8 cellular contexts compared by ENCODE assay signal in the genomic region with DNA sequence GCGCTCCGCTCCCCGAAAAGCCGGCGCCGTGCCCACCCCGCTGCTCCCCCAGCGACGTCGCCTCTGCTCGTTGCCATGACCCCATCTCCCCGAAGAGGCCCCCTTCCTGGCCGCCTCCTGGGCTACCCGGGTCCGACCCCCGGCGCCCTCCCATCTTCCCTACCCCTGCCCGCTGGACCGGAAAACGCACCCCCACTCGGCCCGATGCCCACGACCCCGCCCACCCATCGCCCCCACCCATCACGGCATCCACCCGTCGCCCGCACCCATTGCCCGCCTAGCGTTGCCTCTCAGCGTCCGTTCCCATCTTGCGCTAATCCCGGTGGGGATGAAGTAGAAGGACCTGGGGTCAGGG. TPM values are rescaled to one million over a fixed set of nuclear protein-coding genes. Genes with fewer than 3 reads are reported as not detected.
DNase-seq lines count a peak whose midpoint lies in the region; ATAC-seq and TF ChIP-seq lines count a peak whose summit lies in the region.

No MANE protein-coding gene starts in this region.

- peaks cover 10% of the 10 kb centered on the region for H3K4me1 ChIP-seq in SJSA1 (replicated peaks)
- peaks cover 0 to 26% (median 13%) of the 10 kb centered on the region in 4 donors for H3K4me1 ChIP-seq in sigmoid colon

- WGBS in sigmoid colon, 2 donors, result 0 to 1% methylated on average over 35 of the region's 35 CpGs

- no peak for TF ChIP-seq EP300 in sigmoid colon (IDR thresholded peaks at IDR 0.05)

- intact Hi-C loops in sigmoid colon (cut with DNase I), result loop anchor here (5.0 kb wide), 1 partner anchor 50 kb away; a partner anchor contains a TSS

- H3K27ac ChIP-seq in SJSA1 (peak overlapping the region; percentile 91; the same call in 1 of the 2 replicates), sigmoid colon (peak overlapping the region; percentile 85 to 93 (median 88))

- ATAC-seq in GM21619 (IDR thresholded peaks at IDR 0.05; ENCODE audit: unreplicated experiment), result peak; percentile 14
- ATAC-seq in GM19397 (IDR thresholded peaks at IDR 0.05; ENCODE audit: unreplicated experiment), result no peak

- TF ChIP-seq POLR2A in sigmoid colon (IDR thresholded peaks at IDR 0.05), result no peak

- TF ChIP-seq CTCF in fibroblast of villous mesenchyme (IDR thresholded peaks at IDR 0.05; ENCODE audit: insufficient read depth, low read depth, low read length) (no peak), sigmoid colon (IDR thresholded peaks at IDR 0.05) (no peak)

- no peaks in the 10 kb centered on the region for H3K9me3 ChIP-seq in SJSA1 (replicated peaks)
- H3K9me3 ChIP-seq in sigmoid colon, result no peaks in the 10 kb centered on the region

- DNase-seq in SJSA1 (ENCODE audit: low read depth in 1 of 2, low spot score in 2 of 2), result no peak
- DNase-seq in fibroblast of villous mesenchyme (ENCODE audit: low read depth), result no peak
- no peak for DNase-seq in sigmoid colon
- DNase-seq in A172 (ENCODE audit: low spot score), result no peak
- no peak for DNase-seq in activated gamma-delta T cell treated with Interleukin-2 at 50 U/mL for 16 hours
- DNase-seq in Ammon's horn (ENCODE audit: low spot score), result no peak

- H3K27me3 ChIP-seq in SJSA1 (replicated peaks) (no peaks in the 10 kb centered on the region), sigmoid colon (no peaks in the 10 kb centered on the region)

- H3K36me3 ChIP-seq in SJSA1 (peaks cover 45% of the 10 kb centered on the region), sigmoid colon (peaks cover 0 to 55% (median 15%) of the 10 kb centered on the region in 4 donors)

- H3K4me3 ChIP-seq in SJSA1, result peak overlapping the region; percentile 88
- H3K4me3 ChIP-seq in fibroblast of villous mesenchyme (ENCODE audit: low read depth, low read length), result peak overlapping the region; percentile 72
- peak overlapping the region; percentile 48 to 76 (median 70) for H3K4me3 ChIP-seq in sigmoid colon

RNA-seq across cellular contexts. Expression of a gene that starts 0.4 kb away (rescaled TPM):
- total RNA-seq in SJSA1 (2014; rRNA removed; shearing (Covaris generic)), result 178 and 208 TPM in 2 replicates
- total RNA-seq in fibroblast of villous mesenchyme (81.8 and 106 TPM in 2 replicates), sigmoid colon (100 to 1,000 TPM in 1 of 4 donors, 10 to 100 TPM in 3; 71.7 to 101 (median 86.1) TPM)
- 10 to 100 TPM; 50.9 to 75.4 (median 51.1) TPM for polyA plus RNA-seq in sigmoid colon
- total RNA-seq in A172 (2014; rRNA removed; shearing (Covaris generic)), result 143 and 229 TPM in 2 replicates

RNA-seq across cellular contexts. Expression of a gene that starts 6.6 kb away (rescaled TPM):
- 54.3 and 70.5 TPM in 2 replicates for total RNA-seq in SJSA1 (2014; rRNA removed; shearing (Covaris generic))
- total RNA-seq in fibroblast of villous mesenchyme (44.9 and 54.4 TPM in 2 replicates), sigmoid colon (10 to 100 TPM; 40.5 to 78.1 (median 48.7) TPM)
- 10 to 100 TPM; 61.9 to 85.1 (median 85.1) TPM for polyA plus RNA-seq in sigmoid colon
- 110 and 137 TPM in 2 replicates for total RNA-seq in A172 (2014; rRNA removed; shearing (Covaris generic))

RNA-seq across cellular contexts. Expression of a gene that starts 8.9 kb away (rescaled TPM):
- total RNA-seq in SJSA1 (2014; rRNA removed; shearing (Covaris generic)), result 62.4 and 67.8 TPM in 2 replicates
- total RNA-seq in fibroblast of villous mesenchyme, result 72.5 and 91.8 TPM in 2 replicates
- total RNA-seq in sigmoid colon, result 10 to 100 TPM; 16.5 to 54.6 (median 27.0) TPM
- polyA plus RNA-seq in sigmoid colon, result 10 to 100 TPM; 18.6 to 87.7 (median 39.1) TPM
- total RNA-seq in A172 (2014; rRNA removed; shearing (Covaris generic)), result 132 and 137 TPM in 2 replicates

RNA-seq across cellular contexts. Expression of a gene that starts 20.7 kb away (rescaled TPM):
- 0.32 and 0.47 TPM in 2 replicates for total RNA-seq in SJSA1 (2014; rRNA removed; shearing (Covaris generic))
- 16.8 and 26.8 TPM in 2 replicates for total RNA-seq in fibroblast of villous mesenchyme
- 10 to 100 TPM in 1 of 4 donors, 1 to 10 TPM in 3; 3.1 to 12.7 (median 5.9) TPM for total RNA-seq in sigmoid colon
- 10 to 100 TPM in 1 of 3 donors, 1 to 10 TPM in 2; 4.2 to 22.9 (median 8.6) TPM for polyA plus RNA-seq in sigmoid colon
- total RNA-seq in A172 (2014; rRNA removed; shearing (Covaris generic)), result 9.7 and 14.3 TPM in 2 replicates

RNA-seq across cellular contexts. Expression of a gene that starts 26.0 kb away (rescaled TPM):
- 11.3 and 17.7 TPM in 2 replicates for total RNA-seq in SJSA1 (2014; rRNA removed; shearing (Covaris generic))
- 15.5 and 17.4 TPM in 2 replicates for total RNA-seq in fibroblast of villous mesenchyme
- 10 to 100 TPM; 35.7 to 58.2 (median 36.6) TPM for total RNA-seq in sigmoid colon
- polyA plus RNA-seq in sigmoid colon, result 10 to 100 TPM in 1 of 3 donors, 1 to 10 TPM in 2; 8.4 to 48.0 (median 9.2) TPM
- total RNA-seq in A172 (2014; rRNA removed; shearing (Covaris generic)), result 29.8 and 43.7 TPM in 2 replicates
